Comparison of ENCODE assay signal across 1 cellular context in genomic region chr7:101235050-101235449, GRCh38.
TF ChIP-seq lines count a peak whose summit lies in the region.

No MANE protein-coding gene starts in this region.

TF ChIP-seq in GM23338, 12 proteins besides CTCF, POLR2A, EP300 and RAD21 (continued from another document):
- TF ChIP-seq ZNF462 (CRISPR knock-in tag; IDR thresholded peaks at IDR 0.05) (no peak), ZNF331 (CRISPR knock-in tag; IDR thresholded peaks at IDR 0.05; ENCODE audit: low read depth) (no peak), POLR2AphosphoS5 (IDR thresholded peaks at IDR 0.05; ENCODE audit: low read depth) (no peak; the same call in 1 of the 2 replicates), JUNB (IDR thresholded peaks at IDR 0.05; ENCODE audit: unreplicated experiment) (no peak)
